8 cellular contexts compared by ENCODE assay signal in the genomic region with DNA sequence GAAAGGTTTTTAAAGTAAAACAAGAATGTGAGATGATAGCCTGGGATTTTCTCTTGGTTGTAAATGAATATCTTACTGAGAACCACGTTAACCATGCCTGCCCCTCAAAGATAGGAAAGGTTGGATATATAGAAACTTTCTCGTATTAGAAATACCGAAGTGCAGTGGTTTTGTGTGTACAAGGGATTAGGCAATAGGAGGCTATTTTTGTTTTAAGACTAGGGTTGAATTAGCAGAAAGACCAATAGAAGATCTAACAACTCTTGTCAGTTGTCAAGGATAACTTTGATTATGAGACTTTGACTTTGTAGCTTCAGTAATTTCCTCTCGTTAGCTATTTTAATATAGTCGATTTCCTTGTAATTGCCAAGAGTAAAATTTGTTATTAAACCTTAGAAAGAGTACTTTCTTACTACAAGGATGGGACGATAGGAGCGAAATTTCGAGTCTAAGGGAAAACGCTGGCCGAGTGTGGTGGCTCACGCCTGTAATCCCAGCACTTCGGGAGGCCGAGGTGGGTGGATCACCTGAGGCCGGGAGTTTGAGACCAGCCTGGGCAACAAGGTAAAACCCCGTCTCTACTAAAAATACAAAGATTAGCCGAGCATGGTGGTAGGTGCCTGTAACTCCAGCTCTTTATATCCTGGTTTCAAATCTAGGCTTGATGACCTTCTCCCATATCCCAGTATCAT. TPM values are rescaled to one million over a fixed set of nuclear protein-coding genes. Genes with fewer than 3 reads are reported as not detected.
DNase-seq lines count a peak whose midpoint lies in the region; ATAC-seq and TF ChIP-seq lines count a peak whose summit lies in the region.

No MANE protein-coding gene starts in this region.

- POLR2A ChIA-PET in CD8-positive, alpha-beta memory T cell (lab: Charles Lee), result interaction anchor here (1.2 to 2.4 kb wide), 2 partner anchors 176 to 276 kb away, joined by 3 to 10 read pairs; a partner anchor contains a TSS

- no peak for DNase-seq in CD8-positive, alpha-beta memory T cell
- DNase-seq in Kasumi-1 (lab: John Stamatoyannopoulos, UW) (peak; percentile 33 to 50), brain microvascular endothelial cell (no peak), NCI-H2196 (lab: John Stamatoyannopoulos, UW; ENCODE audit: unreplicated experiment) (no peak), DMS114 treated with DMSO at 0.1 percent for 48 hours (lab: John Stamatoyannopoulos, UW; ENCODE audit: unreplicated experiment) (no peak), HT-29 (ENCODE audit: low spot score) (no peak)

- H3K4me3 ChIP-seq in CD8-positive, alpha-beta memory T cell (ENCODE audit: low read length), result peak overlapping the region; percentile 83
- H3K4me3 ChIP-seq in brain microvascular endothelial cell (ENCODE audit: low read depth, low read length), result peak overlapping the region; percentile 90
- peak overlapping the region; percentile 85 for H3K4me3 ChIP-seq in mucosa of stomach (ENCODE audit: low read length)

- TF ChIP-seq CTCF in brain microvascular endothelial cell (IDR thresholded peaks at IDR 0.05; ENCODE audit: low read depth, low read length, missing control alignments), result no peak

- no peaks in the 10 kb centered on the region for H3K9me3 Mint-ChIP-seq in CD8-positive, alpha-beta memory T cell

- H3K27ac ChIP-seq in CD8-positive, alpha-beta memory T cell (ENCODE audit: low read depth, low read length), result peak overlapping the region; percentile 79
- peak overlapping the region; percentile 93 for H3K27ac ChIP-seq in brain microvascular endothelial cell

- peak overlapping the region; percentile 86 to 97 (median 95) for H3K4me3 Mint-ChIP-seq in CD8-positive, alpha-beta memory T cell

- peak overlapping the region; percentile 89 to 98 (median 96) for H3K27ac Mint-ChIP-seq in CD8-positive, alpha-beta memory T cell

- H3K36me3 ChIP-seq in CD8-positive, alpha-beta memory T cell (ENCODE audit: insufficient read depth, low read length), result no peaks in the 10 kb centered on the region
- H3K36me3 ChIP-seq in brain microvascular endothelial cell (replicated peaks) (peaks cover 4% of the 10 kb centered on the region), mucosa of stomach (ENCODE audit: control insufficient read depth, insufficient read depth, low read length) (no peaks in the 10 kb centered on the region)

- CTCF ChIA-PET in CD8-positive, alpha-beta memory T cell (lab: Charles Lee), result no interaction called here

- H3K27me3 Mint-ChIP-seq in CD8-positive, alpha-beta memory T cell, result no peaks in the 10 kb centered on the region

- H3K9ac ChIP-seq in mucosa of stomach (ENCODE audit: low read length), result peak overlapping the region; percentile 79

- in situ Hi-C loops in brain microvascular endothelial cell (cut with HindIII; ENCODE audit: low pct_ligation_motif_present, low sequenced_read_pairs), result no loop called here

- no peaks in the 10 kb centered on the region for H3K9me3 ChIP-seq in CD8-positive, alpha-beta memory T cell (ENCODE audit: low read length)
- no peaks in the 10 kb centered on the region for H3K9me3 ChIP-seq in mucosa of stomach (ENCODE audit: control insufficient read depth, low read length)

- H3K27me3 ChIP-seq in CD8-positive, alpha-beta memory T cell (ENCODE audit: insufficient read depth, low read length, poor library complexity, severe bottlenecking), result no peaks in the 10 kb centered on the region
- no peaks in the 10 kb centered on the region for H3K27me3 ChIP-seq in brain microvascular endothelial cell (replicated peaks)
- H3K27me3 ChIP-seq in mucosa of stomach (ENCODE audit: control insufficient read depth, insufficient read depth, low read length), result no peaks in the 10 kb centered on the region

- H3K36me3 Mint-ChIP-seq in CD8-positive, alpha-beta memory T cell, result peaks cover 0 to 13% (median 2%) of the 10 kb centered on the region in 3 donors

- ATAC-seq in GM21737 (IDR thresholded peaks at IDR 0.05; ENCODE audit: unreplicated experiment), result no peak

- H3K4me1 ChIP-seq in CD8-positive, alpha-beta memory T cell (ENCODE audit: insufficient read depth, low read length), result peaks cover 43% of the 10 kb centered on the region
- peaks cover 7% of the 10 kb centered on the region for H3K4me1 ChIP-seq in mucosa of stomach (ENCODE audit: control insufficient read depth, insufficient read depth, low read length)

- peaks cover 50 to 73% (median 71%) of the 10 kb centered on the region in 3 donors for H3K4me1 Mint-ChIP-seq in CD8-positive, alpha-beta memory T cell

RNA-seq across cellular contexts. Expression of a gene that starts 0.8 kb away (rescaled TPM):
- 10 to 100 TPM; 35.9 to 36.9 TPM for total RNA-seq in CD8-positive, alpha-beta memory T cell
- 19.4 TPM for polyA plus RNA-seq in CD8-positive, alpha-beta memory T cell
- 3.8 and 4.3 TPM in 2 replicates for total RNA-seq in HT-29 (2014; rRNA removed; shearing (Covaris generic))

RNA-seq across cellular contexts. Expression of a gene that starts 1.1 kb away (rescaled TPM):
- total RNA-seq in CD8-positive, alpha-beta memory T cell, result 10 to 100 TPM; 35.0 to 35.4 TPM
- polyA plus RNA-seq in CD8-positive, alpha-beta memory T cell, result 18.5 TPM
- 4.9 and 6.8 TPM in 2 replicates for total RNA-seq in HT-29 (2014; rRNA removed; shearing (Covaris generic))

Comparison
In these comparisons a context has a peak if more than half of its experiments do, and no peak if none do; other contexts are left out.
1. DNase-seq: peak in Kasumi-1 (2 of 2); none in CD8-positive, alpha-beta memory T cell (0 of 5), brain microvascular endothelial cell (single experiment), NCI-H2196 (single experiment), DMS114 treated with DMSO at 0.1 percent for 48 hours (single experiment) and HT-29 (single experiment).
2. Peak in every context shown above with its lines, with median percentiles within 50 percentile points of each other: H3K4me3 ChIP-seq.